ENCODE assay signal across 14 cellular contexts in genomic region chr18:12283256-12283655, GRCh38. TPM values are rescaled to one million over a fixed set of nuclear protein-coding genes. Genes with fewer than 3 reads are reported as not detected.
A peak's percentile ranks its signal among the peaks of the same experiment; 100 is the strongest.
DNase-seq lines count a peak whose midpoint lies in the region; ATAC-seq, FAIRE-seq and TF ChIP-seq lines count a peak whose summit lies in the region.
"Had no signal": no experiment of that assay in that cellular context is flagged by ENCODE, and none has a peak within 500 bp of the region (broad histone marks: within the 10 kb centered on the region; RNA-seq: fewer than 3 reads in every experiment).

No MANE protein-coding gene starts in this region.

- no peaks in the 10 kb centered on the region for H3K36me3 ChIP-seq in OCI-LY7 (ENCODE audit: insufficient read depth, low read length)
- H3K36me3 ChIP-seq in endothelial cell of umbilical vein (ENCODE audit: control insufficient read depth in 2 of 2, extremely low read depth in 1 of 2, insufficient read depth in 2 of 2, low read length in 2 of 2) = no peaks in the 10 kb centered on the region
- no peaks in the 10 kb centered on the region for H3K36me3 ChIP-seq in Karpas-422 (ENCODE audit: insufficient read depth, low read length)
- H3K36me3 ChIP-seq: uterus had no signal

- POLR2A ChIA-PET in OCI-LY7 (lab: Charles Lee) (interaction anchor here (0.6 kb wide), 1 partner anchor 800 kb away, joined by 3 read pairs; no protein-coding TSS in a partner anchor), endothelial cell of umbilical vein (lab: Charles Lee) (interaction anchor here (1.0 to 1.9 kb wide), 7 partner anchors 12 to 35 kb away, joined by 3 to 11 read pairs (median 4); partner anchors contain the start of gene TUBB6)

- H4K20me1 ChIP-seq in OCI-LY7 (ENCODE audit: insufficient read depth, low read length) = no peaks in the 10 kb centered on the region
- H4K20me1 ChIP-seq in endothelial cell of umbilical vein (replicated peaks; ENCODE audit: control insufficient read depth, extremely low read depth, insufficient read depth, low read length) = no peaks in the 10 kb centered on the region
- no peaks in the 10 kb centered on the region for H4K20me1 ChIP-seq in Karpas-422 (ENCODE audit: insufficient read depth, low read depth, low read length)

- H3K79me2 ChIP-seq in OCI-LY7 (ENCODE audit: insufficient read depth, low read depth, low read length) = no peaks in the 10 kb centered on the region
- no peaks in the 10 kb centered on the region for H3K79me2 ChIP-seq in endothelial cell of umbilical vein (ENCODE audit: control insufficient read depth, insufficient read depth, low read length)
- no peaks in the 10 kb centered on the region for H3K79me2 ChIP-seq in Karpas-422 (ENCODE audit: low read length)

- TF ChIP-seq CTCF in OCI-LY7 (conservative IDR thresholded peaks at IDR 0.05; ENCODE audit: low read length) (peak; percentile 34; the same call in 1 of the 2 replicates), endothelial cell of umbilical vein (IDR thresholded peaks at IDR 0.05; ENCODE audit: extremely low read depth in 1 of 2, insufficient read depth in 1 of 2, low read depth in 1 of 2, low read length in 2 of 2) (peak; percentile 16 to 24), retinal pigment epithelial cell (conservative IDR thresholded peaks at IDR 0.05; ENCODE audit: low read depth, low read length) (peak; percentile 46)

- H3K27me3 ChIP-seq in endothelial cell of umbilical vein (ENCODE audit: control insufficient read depth in 2 of 2, insufficient read depth in 2 of 2, low read length in 2 of 2) (no peaks in the 10 kb centered on the region), Karpas-422 (ENCODE audit: low read length) (no peaks in the 10 kb centered on the region)
- H3K27me3 ChIP-seq: uterus had no signal

- dilution Hi-C loops in endothelial cell of umbilical vein (cut with MboI; ENCODE audit: extremely low pct_ligation_motif_present, low sequenced_read_pairs) = no loop called here

- no peak for TF ChIP-seq POLR2A in endothelial cell of umbilical vein (IDR thresholded peaks at IDR 0.05; ENCODE audit: low read depth, low read length)

- H3K4me2 ChIP-seq in OCI-LY7 (ENCODE audit: low read length) (no peak overlapping the region), endothelial cell of umbilical vein (ENCODE audit: insufficient read depth, low read length) (no peak overlapping the region), Karpas-422 (ENCODE audit: low read depth, low read length, poor library complexity, severe bottlenecking) (no peak overlapping the region)

- peak; percentile 52 for DNase-seq in NCI-H2196 (lab: John Stamatoyannopoulos, UW; ENCODE audit: unreplicated experiment)
- DNase-seq in NCI-H2196 treated with DMSO at 0.1 percent for 48 hours (lab: John Stamatoyannopoulos, UW; ENCODE audit: unreplicated experiment) = no peak
- DNase-seq in OCI-LY7 (ENCODE audit: low spot score) = no peak
- peak; percentile 20 for DNase-seq in endothelial cell of umbilical vein (ENCODE audit: low read depth, low spot score)
- DNase-seq in retinal pigment epithelial cell (ENCODE audit: low read depth) = no peak
- no peak for DNase-seq in NCI-H446 (lab: John Stamatoyannopoulos, UW)
- no peak for DNase-seq in Karpas-422
- DNase-seq: activated CD4-positive, alpha-beta T cell treated with anti-CD3 and anti-CD28 coated beads, Interleukin-2, amount 10 ng/mL, durations not matched to agents 7 days and 5 days; AML-193; head of caudate nucleus; nephron progenitor cell; uterus had no signal

- H2AFZ ChIP-seq in OCI-LY7 (ENCODE audit: low read length) (no peak overlapping the region), endothelial cell of umbilical vein (ENCODE audit: low read depth, low read length) (no peak overlapping the region), Karpas-422 (ENCODE audit: low read length) (no peak overlapping the region)

- H3K27ac ChIP-seq in OCI-LY7 (ENCODE audit: low read depth, low read length, poor library complexity, severe bottlenecking) (no peak overlapping the region), endothelial cell of umbilical vein (ENCODE audit: insufficient read depth, low read depth, low read length) (no peak overlapping the region), Karpas-422 (ENCODE audit: low read length) (no peak overlapping the region)

- intact Hi-C loops in OCI-LY7 (cut with micrococcal nuclease; ENCODE audit: unreplicated experiment) = no loop called here
- intact Hi-C loops in endothelial cell of umbilical vein (cut with micrococcal nuclease) = loop anchor here (10.0 kb wide), 1 partner anchor 372 kb away; the partner anchor contains the start of gene SPIRE1

- H3K4me3 ChIP-seq in OCI-LY7 (ENCODE audit: low read depth, low read length, poor library complexity, severe bottlenecking) (no peak overlapping the region), endothelial cell of umbilical vein (replicated peaks in 1 of 3; ENCODE audit: insufficient read depth in 1 of 3, low read depth in 1 of 3, low read length in 3 of 3) (no peak overlapping the region), retinal pigment epithelial cell (ENCODE audit: low read length) (no peak overlapping the region), Karpas-422 (ENCODE audit: low read length) (no peak overlapping the region)
- H3K4me3 ChIP-seq: uterus had no signal

- CTCF ChIA-PET in OCI-LY7 (lab: Charles Lee; ENCODE audit: unreplicated experiment) (no interaction called here), endothelial cell of umbilical vein (lab: Charles Lee) (interaction anchor here (0.6 to 7.7 kb wide), 12 partner anchors 9 to 70 kb away, joined by 3 to 102 read pairs (median 6); partner anchors contain the start of gene TUBB6)

- no peak for ATAC-seq in GM18868 (IDR thresholded peaks at IDR 0.05; ENCODE audit: unreplicated experiment)

- H3K9me1 ChIP-seq in endothelial cell of umbilical vein (replicated peaks; ENCODE audit: control insufficient read depth, extremely low read depth, insufficient read depth, low read length) = no peaks in the 10 kb centered on the region

- H3K4me1 ChIP-seq in OCI-LY7 (ENCODE audit: insufficient read depth, low read length, poor library complexity, severe bottlenecking) (no peaks in the 10 kb centered on the region), endothelial cell of umbilical vein (ENCODE audit: control insufficient read depth, extremely low read depth, insufficient read depth, low read length) (peaks cover 32% of the 10 kb centered on the region), Karpas-422 (ENCODE audit: low read length) (no peaks in the 10 kb centered on the region)

- no peak for FAIRE-seq in endothelial cell of umbilical vein (lab: Jason Lieb, UNC)

- H3K9ac ChIP-seq in endothelial cell of umbilical vein (replicated peaks; ENCODE audit: extremely low read depth, insufficient read depth, low read length) (no peak overlapping the region), Karpas-422 (ENCODE audit: low read length) (no peak overlapping the region)

- BruUV-seq in OCI-LY7 (replicated peaks; lab: Mats Ljungman, UMichigan) (no TSS peak), endothelial cell of umbilical vein (replicated peaks; lab: Mats Ljungman, UMichigan) (no TSS peak)

- H3K9me3 ChIP-seq in OCI-LY7 (ENCODE audit: low read length) = no peaks in the 10 kb centered on the region
- no peaks in the 10 kb centered on the region for H3K9me3 ChIP-seq in endothelial cell of umbilical vein (replicated peaks; ENCODE audit: control insufficient read depth, insufficient read depth, low read length)
- H3K9me3 ChIP-seq in Karpas-422 (ENCODE audit: low read length) = no peaks in the 10 kb centered on the region
- H3K9me3 ChIP-seq: uterus had no signal

- H3K9me2 ChIP-seq in OCI-LY7 (ENCODE audit: insufficient read depth, low read length) (no peaks in the 10 kb centered on the region), Karpas-422 (replicated peaks; ENCODE audit: insufficient read depth, low read length) (no peaks in the 10 kb centered on the region)

TF ChIP-seq in endothelial cell of umbilical vein, 7 proteins besides CTCF, POLR2A, EP300 and RAD21 (continues in another document):
- TF ChIP-seq POLR2AphosphoS5 (IDR thresholded peaks at IDR 0.05; ENCODE audit: insufficient read depth, low read depth, low read length) (no peak), MAX (IDR thresholded peaks at IDR 0.05; ENCODE audit: insufficient read depth, insufficient read length) (no peak), GATA2 (IDR thresholded peaks at IDR 0.05; ENCODE audit: insufficient read depth, insufficient read length, low read depth, low read length) (no peak), JUN (IDR thresholded peaks at IDR 0.05; ENCODE audit: borderline replicate concordance, insufficient read depth, insufficient read length, low read depth) (no peak), FOS (IDR thresholded peaks at IDR 0.05; ENCODE audit: borderline replicate concordance, insufficient read depth, low read length) (no peak), EZH2 (IDR thresholded peaks at IDR 0.05; ENCODE audit: borderline replicate concordance, low read depth, low read length, severe bottlenecking) (no peak)

RNA-seq across cellular contexts. Expression of gene TUBB6, which starts 24.8 kb away (rescaled TPM):
- total RNA-seq in OCI-LY7 (2014; rRNA removed; shearing (Covaris generic)) = not detected in 2 replicates
- total RNA-seq in OCI-LY7 (2022) (not detected in 2 replicates), endothelial cell of umbilical vein (440 and 449 TPM in 2 replicates)
- polyA plus RNA-seq in endothelial cell of umbilical vein = 747 and 957 TPM in 2 replicates
- polyA plus RNA-seq in endothelial cell of umbilical vein (2011; cell fraction: cytosol; rRNA removed) = 533 and 584 TPM in 2 replicates
- 404 and 414 TPM in 2 replicates for polyA plus RNA-seq in endothelial cell of umbilical vein (2011; cell fraction: nucleus; rRNA removed)
- polyA plus RNA-seq in endothelial cell of umbilical vein (2012) = 451 and 542 TPM in 2 replicates
- polyA minus RNA-seq in endothelial cell of umbilical vein = 433 and 508 TPM in 2 replicates
- polyA minus RNA-seq in endothelial cell of umbilical vein (2011; cell fraction: cytosol; rRNA and poly(A)+ RNA removed) = 96.5 TPM
- polyA minus RNA-seq in endothelial cell of umbilical vein (2011; cell fraction: nucleus; rRNA and poly(A)+ RNA removed) = 155 and 234 TPM in 2 replicates
- total RNA-seq in Karpas-422 (2014; rRNA removed; shearing (Covaris generic); ENCODE audit: low replicate concordance) = 0.48 TPM in 1 of 2 replicates, not detected in the other

RNA-seq across cellular contexts. Expression of gene CIDEA, which starts 29.1 kb away (rescaled TPM):
- total RNA-seq in OCI-LY7 (2014; rRNA removed; shearing (Covaris generic)) = not detected in 2 replicates
- total RNA-seq in OCI-LY7 (2022) (not detected in 2 replicates), endothelial cell of umbilical vein (0.42 and 1.8 TPM in 2 replicates)
- polyA plus RNA-seq in endothelial cell of umbilical vein = not detected in 2 replicates
- polyA plus RNA-seq in endothelial cell of umbilical vein (2011; cell fraction: cytosol; rRNA removed) = not detected in 2 replicates
- polyA plus RNA-seq in endothelial cell of umbilical vein (2011; cell fraction: nucleus; rRNA removed) = not detected in 2 replicates
- not detected in 2 replicates for polyA plus RNA-seq in endothelial cell of umbilical vein (2012)
- not detected in 2 replicates for polyA minus RNA-seq in endothelial cell of umbilical vein
- polyA minus RNA-seq in endothelial cell of umbilical vein (2011; cell fraction: cytosol; rRNA and poly(A)+ RNA removed) = not detected
- not detected in 2 replicates for polyA minus RNA-seq in endothelial cell of umbilical vein (2011; cell fraction: nucleus; rRNA and poly(A)+ RNA removed)
- not detected in 2 replicates for total RNA-seq in Karpas-422 (2014; rRNA removed; shearing (Covaris generic); ENCODE audit: low replicate concordance)
- total RNA-seq: activated CD4-positive, alpha-beta T cell treated with anti-CD3 and anti-CD28 coated beads, Interleukin-2, amount 10 ng/mL, durations not matched to agents 7 days and 5 days; H4; uterus had no signal

Comparison
In these comparisons a context has a peak if more than half of its experiments do, and no peak if none do; other contexts are left out.
1. DNase-seq: peak in NCI-H2196 (single experiment) and endothelial cell of umbilical vein (single experiment); none in NCI-H2196 treated with DMSO at 0.1 percent for 48 hours (single experiment), OCI-LY7 (single experiment), retinal pigment epithelial cell (single experiment), NCI-H446 (0 of 2) and Karpas-422 (single experiment).
2. RNA of gene TUBB6, which starts 24.8 kb away (total RNA-seq): 440 to 449 TPM in endothelial cell of umbilical vein; 0.48 TPM in Karpas-422 and not detected in OCI-LY7; every median in the first group is over 100 times any median in the second.
3. Peak in every context shown above with its lines, with median percentiles within 50 percentile points of each other: CTCF ChIP-seq.